ENCODE assay signal across 2 cellular contexts in genomic region chr1:237864338-237865244, GRCh38.
A peak's percentile ranks its signal among the peaks of the same experiment; 100 is the strongest.
TF ChIP-seq lines count a peak whose summit lies in the region.

No MANE protein-coding gene starts in this region.

TF ChIP-seq in HEK293T, 16 proteins besides CTCF, POLR2A, EP300 and RAD21 (continued from another document):
- TF ChIP-seq CTBP1 (IDR thresholded peaks at IDR 0.05; ENCODE audit: borderline replicate concordance) (no peak), SP1 (IDR thresholded peaks at IDR 0.05) (no peak), BHLHE40 (IDR thresholded peaks at IDR 0.05; ENCODE audit: borderline replicate concordance) (no peak), HDGF (IDR thresholded peaks at IDR 0.05; ENCODE audit: borderline replicate concordance) (no peak), TARDBP (IDR thresholded peaks at IDR 0.05) (no peak), SUZ12 (IDR thresholded peaks at IDR 0.05) (no peak), ARNT (IDR thresholded peaks at IDR 0.05) (0 out of 2 replicates have a peak, but pooled peaks have one; percentile 47), FOXK2 (IDR thresholded peaks at IDR 0.05) (no peak), NFRKB (IDR thresholded peaks at IDR 0.05) (no peak), LEF1 (IDR thresholded peaks at IDR 0.05; ENCODE audit: borderline replicate concordance) (no peak), FOXM1 (IDR thresholded peaks at IDR 0.05; ENCODE audit: borderline replicate concordance) (no peak)

TF ChIP-seq in K562, 482 proteins besides CTCF, POLR2A, EP300 and RAD21 (continued from another document and continues in another):
- TF ChIP-seq NRF1 (conservative IDR thresholded peaks at IDR 0.05 in 1 of 2, IDR thresholded peaks at IDR 0.05 in 1 of 2) (peak in 1 of 2 experiments; percentile 39; a peak in 1 of 4 replicates), ZNF511 (CRISPR knock-in tag; IDR thresholded peaks at IDR 0.05) (no peak), XRCC3 (IDR thresholded peaks at IDR 0.05) (no peak), RCOR1 (IDR thresholded peaks at IDR 0.05; ENCODE audit: borderline replicate concordance in 1 of 2, low read depth in 2 of 2, low read length in 2 of 2) (no peak), ZNF785 (CRISPR knock-in tag; IDR thresholded peaks at IDR 0.05) (no peak), ZFX (CRISPR knock-in tag; IDR thresholded peaks at IDR 0.05) (no peak), FIP1L1 (IDR thresholded peaks at IDR 0.05; ENCODE audit: low read depth, low read length, poor library complexity, severe bottlenecking) (no peak), DNMT1 (IDR thresholded peaks at IDR 0.05) (no peak), ARHGAP35 (IDR thresholded peaks at IDR 0.05; ENCODE audit: partially characterized antibody) (no peak), SNRNP70 (optimal IDR thresholded peaks at IDR 0.05; ENCODE audit: low read depth, low read length) (no peak), TEAD2 (tag; IDR thresholded peaks at IDR 0.05) (no peak), NBN (IDR thresholded peaks at IDR 0.05; ENCODE audit: low read depth) (no peak), SRSF9 (IDR thresholded peaks at IDR 0.05; ENCODE audit: borderline replicate concordance, low read depth, low read length) (no peak), MBD2 (IDR thresholded peaks at IDR 0.05; ENCODE audit: borderline replicate concordance, low read depth) (no peak), ARNT (IDR thresholded peaks at IDR 0.05) (no peak), EWSR1 (IDR thresholded peaks at IDR 0.05; ENCODE audit: borderline replicate concordance, low read depth, partially characterized antibody) (no peak), RBM17 (IDR thresholded peaks at IDR 0.05; ENCODE audit: borderline replicate concordance, low read depth, low read length) (no peak), MYC (IDR thresholded peaks at IDR 0.05; ENCODE audit: low read depth, low read length) (peak; percentile 88), MYC (CRISPR knock-in tag; IDR thresholded peaks at IDR 0.05; ENCODE audit: borderline replicate concordance, low read depth) (no peak), ZNF696 (CRISPR knock-in tag; conservative IDR thresholded peaks at IDR 0.05) (no peak), ZZZ3 (IDR thresholded peaks at IDR 0.05) (no peak), BRD9 (IDR thresholded peaks at IDR 0.05; ENCODE audit: low read depth, partially characterized antibody) (no peak), SNIP1 (IDR thresholded peaks at IDR 0.05; ENCODE audit: low read depth) (no peak), ZNF23 (CRISPR knock-in tag; IDR thresholded peaks at IDR 0.05) (no peak), XRCC4 (IDR thresholded peaks at IDR 0.05; ENCODE audit: extremely low read depth, insufficient read depth, insufficient read length) (no peak), ZNF551 (CRISPR knock-in tag; IDR thresholded peaks at IDR 0.05) (no peak), ZBTB17 (CRISPR knock-in tag; IDR thresholded peaks at IDR 0.05) (no peak), MED1 (CRISPR knock-in tag; IDR thresholded peaks at IDR 0.05; ENCODE audit: borderline replicate concordance) (no peak), GABPB1 (CRISPR knock-in tag; IDR thresholded peaks at IDR 0.05) (no peak), TEAD1 (CRISPR knock-in tag; IDR thresholded peaks at IDR 0.05) (no peak), KDM1A (IDR thresholded peaks at IDR 0.05) (no peak), NR2C2 (CRISPR knock-in tag; IDR thresholded peaks at IDR 0.05) (no peak), NR2C2 (tag; IDR thresholded peaks at IDR 0.05) (peak; percentile 36; the same call in 1 of the 2 replicates), ZBTB8A (IDR thresholded peaks at IDR 0.05; ENCODE audit: partially characterized antibody) (no peak), USF2 (CRISPR knock-in tag; IDR thresholded peaks at IDR 0.05) (peak; percentile 65), HLTF (IDR thresholded peaks at IDR 0.05) (no peak), U2AF2 (optimal IDR thresholded peaks at IDR 0.05; ENCODE audit: low read depth, low read length) (no peak), TAL1 (IDR thresholded peaks at IDR 0.05) (no peak), TGIF2 (CRISPR knock-in tag; IDR thresholded peaks at IDR 0.05) (no peak), HINFP (tag; conservative IDR thresholded peaks at IDR 0.05; ENCODE audit: low read depth) (no peak), ZC3H4 (CRISPR knock-in tag; IDR thresholded peaks at IDR 0.05; ENCODE audit: borderline replicate concordance) (no peak), CTCFL (IDR thresholded peaks at IDR 0.05; ENCODE audit: borderline replicate concordance, insufficient read depth, low read depth, low read length, poor library complexity, severe bottlenecking) (peak; percentile 69), CHD2 (IDR thresholded peaks at IDR 0.05; ENCODE audit: low read depth, low read length) (no peak)
- TF ChIP-seq, protein P1, sequence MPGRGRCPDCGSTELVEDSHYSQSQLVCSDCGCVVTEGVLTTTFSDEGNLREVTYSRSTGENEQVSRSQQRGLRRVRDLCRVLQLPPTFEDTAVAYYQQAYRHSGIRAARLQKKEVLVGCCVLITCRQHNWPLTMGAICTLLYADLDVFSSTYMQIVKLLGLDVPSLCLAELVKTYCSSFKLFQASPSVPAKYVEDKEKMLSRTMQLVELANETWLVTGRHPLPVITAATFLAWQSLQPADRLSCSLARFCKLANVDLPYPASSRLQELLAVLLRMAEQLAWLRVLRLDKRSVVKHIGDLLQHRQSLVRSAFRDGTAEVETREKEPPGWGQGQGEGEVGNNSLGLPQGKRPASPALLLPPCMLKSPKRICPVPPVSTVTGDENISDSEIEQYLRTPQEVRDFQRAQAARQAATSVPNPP (IDR thresholded peaks at IDR 0.05; ENCODE audit: borderline replicate concordance, insufficient read depth, insufficient read length): no peak
- TF ChIP-seq, protein P2, sequence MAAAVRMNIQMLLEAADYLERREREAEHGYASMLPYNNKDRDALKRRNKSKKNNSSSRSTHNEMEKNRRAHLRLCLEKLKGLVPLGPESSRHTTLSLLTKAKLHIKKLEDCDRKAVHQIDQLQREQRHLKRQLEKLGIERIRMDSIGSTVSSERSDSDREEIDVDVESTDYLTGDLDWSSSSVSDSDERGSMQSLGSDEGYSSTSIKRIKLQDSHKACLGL (CRISPR knock-in tag; IDR thresholded peaks at IDR 0.05; ENCODE audit: borderline replicate concordance, poor library complexity, severe bottlenecking): no peak
- TF ChIP-seq, protein P3, sequence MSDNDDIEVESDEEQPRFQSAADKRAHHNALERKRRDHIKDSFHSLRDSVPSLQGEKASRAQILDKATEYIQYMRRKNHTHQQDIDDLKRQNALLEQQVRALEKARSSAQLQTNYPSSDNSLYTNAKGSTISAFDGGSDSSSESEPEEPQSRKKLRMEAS (CRISPR knock-in tag; IDR thresholded peaks at IDR 0.05): peak; percentile 79
- TF ChIP-seq, protein P4, sequence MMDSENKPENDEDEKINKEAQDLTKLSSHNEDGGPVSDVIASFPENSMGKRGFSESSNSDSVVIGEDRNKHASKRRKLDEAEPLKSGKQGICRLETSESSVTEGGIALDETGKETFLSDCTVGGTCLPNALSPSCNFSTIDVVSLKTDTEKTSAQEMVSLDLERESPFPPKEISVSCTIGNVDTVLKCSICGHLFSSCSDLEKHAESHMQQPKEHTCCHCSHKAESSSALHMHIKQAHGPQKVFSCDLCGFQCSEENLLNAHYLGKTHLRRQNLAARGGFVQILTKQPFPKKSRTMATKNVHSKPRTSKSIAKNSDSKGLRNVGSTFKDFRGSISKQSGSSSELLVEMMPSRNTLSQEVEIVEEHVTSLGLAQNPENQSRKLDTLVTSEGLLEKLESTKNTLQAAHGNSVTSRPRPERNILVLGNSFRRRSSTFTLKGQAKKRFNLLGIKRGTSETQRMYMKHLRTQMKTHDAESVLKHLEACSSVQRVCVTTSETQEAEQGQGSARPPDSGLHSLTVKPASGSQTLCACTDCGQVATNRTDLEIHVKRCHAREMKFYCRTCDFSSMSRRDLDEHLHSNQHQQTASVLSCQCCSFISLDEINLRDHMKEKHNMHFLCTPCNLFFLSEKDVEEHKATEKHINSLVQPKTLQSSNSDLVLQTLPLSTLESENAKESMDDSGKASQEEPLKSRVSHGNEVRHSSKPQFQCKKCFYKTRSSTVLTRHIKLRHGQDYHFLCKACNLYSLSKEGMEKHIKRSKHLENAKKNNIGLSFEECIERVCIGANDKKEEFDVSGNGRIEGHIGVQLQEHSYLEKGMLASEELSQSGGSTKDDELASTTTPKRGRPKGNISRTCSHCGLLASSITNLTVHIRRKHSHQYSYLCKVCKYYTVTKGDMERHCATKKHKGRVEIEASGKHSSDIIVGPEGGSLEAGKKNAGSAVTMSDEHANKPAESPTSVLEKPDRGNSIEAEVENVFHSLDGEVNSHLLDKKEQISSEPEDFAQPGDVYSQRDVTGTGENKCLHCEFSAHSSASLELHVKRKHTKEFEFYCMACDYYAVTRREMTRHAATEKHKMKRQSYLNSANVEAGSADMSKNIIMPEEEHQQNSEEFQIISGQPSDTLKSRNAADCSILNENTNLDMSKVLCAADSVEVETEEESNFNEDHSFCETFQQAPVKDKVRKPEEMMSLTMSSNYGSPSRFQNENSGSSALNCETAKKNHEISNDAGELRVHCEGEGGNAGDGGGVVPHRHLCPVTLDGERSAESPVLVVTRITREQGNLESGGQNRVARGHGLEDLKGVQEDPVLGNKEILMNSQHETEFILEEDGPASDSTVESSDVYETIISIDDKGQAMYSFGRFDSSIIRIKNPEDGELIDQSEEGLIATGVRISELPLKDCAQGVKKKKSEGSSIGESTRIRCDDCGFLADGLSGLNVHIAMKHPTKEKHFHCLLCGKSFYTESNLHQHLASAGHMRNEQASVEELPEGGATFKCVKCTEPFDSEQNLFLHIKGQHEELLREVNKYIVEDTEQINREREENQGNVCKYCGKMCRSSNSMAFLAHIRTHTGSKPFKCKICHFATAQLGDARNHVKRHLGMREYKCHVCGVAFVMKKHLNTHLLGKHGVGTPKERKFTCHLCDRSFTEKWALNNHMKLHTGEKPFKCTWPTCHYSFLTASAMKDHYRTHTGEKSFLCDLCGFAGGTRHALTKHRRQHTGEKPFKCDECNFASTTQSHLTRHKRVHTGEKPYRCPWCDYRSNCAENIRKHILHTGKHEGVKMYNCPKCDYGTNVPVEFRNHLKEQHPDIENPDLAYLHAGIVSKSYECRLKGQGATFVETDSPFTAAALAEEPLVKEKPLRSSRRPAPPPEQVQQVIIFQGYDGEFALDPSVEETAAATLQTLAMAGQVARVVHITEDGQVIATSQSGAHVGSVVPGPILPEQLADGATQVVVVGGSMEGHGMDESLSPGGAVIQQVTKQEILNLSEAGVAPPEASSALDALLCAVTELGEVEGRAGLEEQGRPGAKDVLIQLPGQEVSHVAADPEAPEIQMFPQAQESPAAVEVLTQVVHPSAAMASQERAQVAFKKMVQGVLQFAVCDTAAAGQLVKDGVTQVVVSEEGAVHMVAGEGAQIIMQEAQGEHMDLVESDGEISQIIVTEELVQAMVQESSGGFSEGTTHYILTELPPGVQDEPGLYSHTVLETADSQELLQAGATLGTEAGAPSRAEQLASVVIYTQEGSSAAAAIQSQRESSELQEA (IDR thresholded peaks at IDR 0.05; ENCODE audit: low read depth): no peak
- TF ChIP-seq, protein P5, sequence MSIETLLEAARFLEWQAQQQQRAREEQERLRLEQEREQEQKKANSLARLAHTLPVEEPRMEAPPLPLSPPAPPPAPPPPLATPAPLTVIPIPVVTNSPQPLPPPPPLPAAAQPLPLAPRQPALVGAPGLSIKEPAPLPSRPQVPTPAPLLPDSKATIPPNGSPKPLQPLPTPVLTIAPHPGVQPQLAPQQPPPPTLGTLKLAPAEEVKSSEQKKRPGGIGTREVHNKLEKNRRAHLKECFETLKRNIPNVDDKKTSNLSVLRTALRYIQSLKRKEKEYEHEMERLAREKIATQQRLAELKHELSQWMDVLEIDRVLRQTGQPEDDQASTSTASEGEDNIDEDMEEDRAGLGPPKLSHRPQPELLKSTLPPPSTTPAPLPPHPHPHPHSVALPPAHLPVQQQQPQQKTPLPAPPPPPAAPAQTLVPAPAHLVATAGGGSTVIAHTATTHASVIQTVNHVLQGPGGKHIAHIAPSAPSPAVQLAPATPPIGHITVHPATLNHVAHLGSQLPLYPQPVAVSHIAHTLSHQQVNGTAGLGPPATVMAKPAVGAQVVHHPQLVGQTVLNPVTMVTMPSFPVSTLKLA (conservative IDR thresholded peaks at IDR 0.05): peak; percentile 66 to 71
- TF ChIP-seq, protein P6, sequence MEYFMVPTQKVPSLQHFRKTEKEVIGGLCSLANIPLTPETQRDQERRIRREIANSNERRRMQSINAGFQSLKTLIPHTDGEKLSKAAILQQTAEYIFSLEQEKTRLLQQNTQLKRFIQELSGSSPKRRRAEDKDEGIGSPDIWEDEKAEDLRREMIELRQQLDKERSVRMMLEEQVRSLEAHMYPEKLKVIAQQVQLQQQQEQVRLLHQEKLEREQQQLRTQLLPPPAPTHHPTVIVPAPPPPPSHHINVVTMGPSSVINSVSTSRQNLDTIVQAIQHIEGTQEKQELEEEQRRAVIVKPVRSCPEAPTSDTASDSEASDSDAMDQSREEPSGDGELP (CRISPR knock-in tag; IDR thresholded peaks at IDR 0.05; ENCODE audit: borderline replicate concordance): peak; percentile 26; the same call in 1 of the 2 replicates
